ENCODE assay signal across 9 cellular contexts in the genomic region with DNA sequence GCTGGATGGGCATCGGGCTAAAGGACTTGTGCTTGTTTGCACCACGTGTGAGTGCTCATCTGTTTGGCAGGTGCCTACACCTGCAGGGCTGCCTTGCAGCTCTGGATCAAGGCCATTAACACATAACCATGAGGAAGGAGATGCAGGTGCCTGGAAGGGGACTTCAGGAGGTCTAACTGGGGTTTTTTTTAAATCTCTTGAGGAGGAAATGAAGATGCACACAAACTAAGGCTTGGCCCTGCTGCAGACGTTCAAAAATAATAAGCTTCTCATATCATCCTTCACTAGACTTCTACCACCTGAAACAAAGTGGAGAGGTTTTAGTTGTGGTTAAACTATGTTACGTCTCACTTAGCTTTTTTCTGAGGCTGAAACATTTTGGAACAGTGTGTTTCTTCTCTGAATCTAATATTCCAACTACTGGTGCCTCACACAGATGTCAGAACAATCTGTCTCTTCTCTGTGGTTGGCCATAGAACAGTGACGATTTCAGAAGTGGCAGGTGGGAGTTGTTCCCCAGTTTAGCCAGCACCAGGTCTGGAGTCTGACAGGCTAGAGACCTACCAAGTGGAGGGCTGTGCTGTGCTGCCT. TPM values are rescaled to one million over a fixed set of nuclear protein-coding genes. Genes with fewer than 3 reads are reported as not detected.
DNase-seq lines count a peak whose midpoint lies in the region; ATAC-seq lines count a peak whose summit lies in the region.
"Had no signal": no experiment of that assay in that cellular context is flagged by ENCODE, and none has a peak within 500 bp of the region (broad histone marks: within the 10 kb centered on the region; RNA-seq: fewer than 3 reads in every experiment).

No MANE protein-coding gene starts in this region.

- H3K36me3 Mint-ChIP-seq in activated T-helper 1 cell treated with anti-CD3 and anti-CD28 coated beads, Interleukin-12 subunit alpha, Interleukin-12 subunit beta, Interleukin-2, Interleukin-4 antibody, amounts not matched to agents 30 ng/mL and 10 ng/mL and 1 ng/mL, durations not matched to agents 14 hours and 24 hours and 36 hours (ENCODE audit: low read depth) = peaks cover 88% of the 10 kb centered on the region

- H3K9me3 Mint-ChIP-seq in activated T-helper 1 cell treated with anti-CD3 and anti-CD28 coated beads, Interleukin-12 subunit alpha, Interleukin-12 subunit beta, Interleukin-2, Interleukin-4 antibody, amounts not matched to agents 30 ng/mL and 10 ng/mL and 1 ng/mL, durations not matched to agents 14 hours and 24 hours and 36 hours = no peaks in the 10 kb centered on the region

- intact Hi-C loops in activated T-helper 1 cell treated with anti-CD3 and anti-CD28 coated beads, Interleukin-12 subunit alpha, Interleukin-12 subunit beta, Interleukin-2, Interleukin-4 antibody, amounts not matched to agents 30 ng/mL and 10 ng/mL and 1 ng/mL, durations not matched to agents 14 hours and 24 hours and 36 hours (cut with micrococcal nuclease) = no loop called here

- H3K4me3 Mint-ChIP-seq in activated T-helper 1 cell treated with anti-CD3 and anti-CD28 coated beads, Interleukin-12 subunit alpha, Interleukin-12 subunit beta, Interleukin-2, Interleukin-4 antibody, amounts not matched to agents 30 ng/mL and 10 ng/mL and 1 ng/mL, durations not matched to agents 14 hours and 24 hours and 36 hours = peak overlapping the region; percentile 30

- peaks cover 3% of the 10 kb centered on the region for H3K27me3 Mint-ChIP-seq in activated T-helper 1 cell treated with anti-CD3 and anti-CD28 coated beads, Interleukin-12 subunit alpha, Interleukin-12 subunit beta, Interleukin-2, Interleukin-4 antibody, amounts not matched to agents 30 ng/mL and 10 ng/mL and 1 ng/mL, durations not matched to agents 14 hours and 24 hours and 36 hours (ENCODE audit: insufficient read depth)

- DNase-seq in activated T-helper 1 cell treated with anti-CD3 and anti-CD28 coated beads, Interleukin-12 subunit alpha, Interleukin-12 subunit beta, Interleukin-2, Interleukin-4 antibody, amounts not matched to agents 30 ng/mL and 10 ng/mL and 1 ng/mL, durations not matched to agents 14 hours and 24 hours and 36 hours (ENCODE audit: low spot score) = no peak
- DNase-seq in amniotic stem cell (lab: John Stamatoyannopoulos, UW) (no peak), NCI-H128 (lab: John Stamatoyannopoulos, UW; ENCODE audit: unreplicated experiment) (no peak), NK-92 (lab: John Stamatoyannopoulos, UW; ENCODE audit: unreplicated experiment) (no peak), OCI-M2 (lab: John Stamatoyannopoulos, UW; ENCODE audit: unreplicated experiment) (no peak)
- DNase-seq: anterior cingulate cortex had no signal

- ATAC-seq in GM18858 (IDR thresholded peaks at IDR 0.05; ENCODE audit: unreplicated experiment) = peak; percentile 39
- peak; percentile 58 for ATAC-seq in GM21390 (IDR thresholded peaks at IDR 0.05; ENCODE audit: unreplicated experiment)
- ATAC-seq in HG03378 (IDR thresholded peaks at IDR 0.05; ENCODE audit: unreplicated experiment) = peak; percentile 40

- H3K4me1 Mint-ChIP-seq in activated T-helper 1 cell treated with anti-CD3 and anti-CD28 coated beads, Interleukin-12 subunit alpha, Interleukin-12 subunit beta, Interleukin-2, Interleukin-4 antibody, amounts not matched to agents 30 ng/mL and 10 ng/mL and 1 ng/mL, durations not matched to agents 14 hours and 24 hours and 36 hours (ENCODE audit: low read depth) = peaks cover 78% of the 10 kb centered on the region

- H3K27ac Mint-ChIP-seq in activated T-helper 1 cell treated with anti-CD3 and anti-CD28 coated beads, Interleukin-12 subunit alpha, Interleukin-12 subunit beta, Interleukin-2, Interleukin-4 antibody, amounts not matched to agents 30 ng/mL and 10 ng/mL and 1 ng/mL, durations not matched to agents 14 hours and 24 hours and 36 hours = peak overlapping the region; percentile 76

RNA-seq across cellular contexts. Expression of a gene that starts 36.5 kb away (rescaled TPM):
- total RNA-seq in activated T-helper 1 cell treated with anti-CD3 and anti-CD28 coated beads, Interleukin-12 subunit alpha, Interleukin-12 subunit beta, Interleukin-2, Interleukin-4 antibody, amounts not matched to agents 30 ng/mL and 10 ng/mL and 1 ng/mL, durations not matched to agents 14 hours and 24 hours and 36 hours = 335 and 347 TPM in 2 replicates
